In the genomic region with DNA sequence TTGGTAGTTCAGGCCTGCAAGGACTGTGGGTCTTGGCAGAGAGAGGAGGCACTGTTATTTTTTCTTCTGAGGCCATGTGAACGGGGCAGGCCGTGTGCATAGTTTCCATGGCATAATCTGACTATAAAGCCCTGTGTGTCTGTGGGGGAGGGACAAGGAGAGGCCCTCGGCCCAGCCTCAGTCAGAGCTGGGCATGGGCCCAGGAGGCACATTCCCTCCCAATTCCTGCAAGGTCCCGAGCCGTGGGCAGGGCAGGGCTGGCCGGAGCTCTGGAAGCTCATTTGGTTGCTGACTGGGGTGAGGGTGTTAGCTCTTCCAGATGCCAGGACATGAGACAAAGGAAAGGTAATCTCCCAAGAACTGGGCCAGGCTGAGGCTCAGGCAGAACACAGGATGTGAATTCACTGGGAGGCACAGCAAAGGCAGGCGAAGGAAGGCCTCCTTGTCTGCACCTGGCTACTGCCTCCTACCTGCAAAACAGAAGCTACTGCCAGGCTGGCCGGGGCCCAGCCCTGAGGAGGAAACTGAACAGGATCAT, we compare ENCODE assay signal across 9 cellular contexts. TPM values are rescaled to one million over a fixed set of nuclear protein-coding genes. Genes with fewer than 3 reads are reported as not detected.
A peak's percentile ranks its signal among the peaks of the same experiment; 100 is the strongest.
DNase-seq lines count a peak whose midpoint lies in the region; ATAC-seq and TF ChIP-seq lines count a peak whose summit lies in the region.
"Had no signal": no experiment of that assay in that cellular context is flagged by ENCODE, and none has a peak within 500 bp of the region (broad histone marks: within the 10 kb centered on the region; RNA-seq: fewer than 3 reads in every experiment).

No MANE protein-coding gene starts in this region.

- ATAC-seq in right lobe of liver (peak; percentile 14 to 59 (median 46)), HG03439 (IDR thresholded peaks at IDR 0.05; ENCODE audit: unreplicated experiment) (no peak), GM21737 (IDR thresholded peaks at IDR 0.05; ENCODE audit: unreplicated experiment) (no peak), HG03521 (IDR thresholded peaks at IDR 0.05; ENCODE audit: unreplicated experiment) (no peak)

- TF ChIP-seq CTCF in endodermal cell (conservative IDR thresholded peaks at IDR 0.05) (peak; percentile 56), right lobe of liver (IDR thresholded peaks at IDR 0.05) (no peak)

- DNase-seq in MG63 (peak; percentile 96), endodermal cell (peak; percentile 83), right lobe of liver (no peak)
- DNase-seq in effector CD4-positive, alpha-beta T cell = no peak
- DNase-seq: activated gamma-delta T cell treated with Interleukin-2 at 50 U/mL for 16 hours had no signal

- no peak overlapping the region for H3K9ac ChIP-seq in endodermal cell (ENCODE audit: extremely low read depth, low read length, poor library complexity, severe bottlenecking)

- H3K4me3 Mint-ChIP-seq in endodermal cell = no peak overlapping the region

- H3K27me3 ChIP-seq in MG63 (no peaks in the 10 kb centered on the region), endodermal cell (ENCODE audit: control insufficient read depth, insufficient read depth, low read length, poor library complexity, severe bottlenecking) (peaks cover 22% of the 10 kb centered on the region), right lobe of liver (no peaks in the 10 kb centered on the region)

- 84 to 86% methylated on average over 6 to 8 of the region's 8 CpGs for WGBS in endodermal cell (ENCODE audit: insufficient coverage in 1 of 2, insufficient read length in 1 of 2), 2 experiments
- 100% methylated on average over 1 of the region's 8 CpGs for WGBS in right lobe of liver (ENCODE audit: insufficient coverage, low coverage, low lambda C conversion rate, missing lambda C conversion rate)

- H3K36me3 Mint-ChIP-seq in endodermal cell (ENCODE audit: low read depth) = no peaks in the 10 kb centered on the region

- no peak for TF ChIP-seq POLR2A in right lobe of liver (IDR thresholded peaks at IDR 0.05)

- H3K9me3 ChIP-seq in MG63 = no peaks in the 10 kb centered on the region
- H3K9me3 ChIP-seq in endodermal cell (ENCODE audit: control insufficient read depth, low read length) = no peaks in the 10 kb centered on the region
- H3K9me3 ChIP-seq in right lobe of liver = no peaks in the 10 kb centered on the region

- H3K4me1 ChIP-seq in endodermal cell (ENCODE audit: control insufficient read depth, insufficient read depth, low read length) (no peaks in the 10 kb centered on the region), right lobe of liver (no peaks in the 10 kb centered on the region)

- peaks cover 10% of the 10 kb centered on the region for H3K4me1 Mint-ChIP-seq in endodermal cell

- peaks cover 55% of the 10 kb centered on the region for H3K27me3 Mint-ChIP-seq in endodermal cell (ENCODE audit: insufficient read depth)

- no peak overlapping the region for H3K27ac ChIP-seq in endodermal cell (ENCODE audit: low read depth, low read length)
- no peak overlapping the region for H3K27ac ChIP-seq in right lobe of liver
- H3K27ac ChIP-seq in temporal lobe (ENCODE audit: low read depth, low read length) = peak overlapping the region; percentile 95

- intact Hi-C loops in right lobe of liver (cut with DNase I) = no loop called here

- H3K36me3 ChIP-seq in MG63 (no peaks in the 10 kb centered on the region), endodermal cell (ENCODE audit: control insufficient read depth, insufficient read depth, low read length) (no peaks in the 10 kb centered on the region), right lobe of liver (no peaks in the 10 kb centered on the region)

- H3K9me3 Mint-ChIP-seq in endodermal cell = no peaks in the 10 kb centered on the region

- peak overlapping the region; percentile 37 for H3K27ac Mint-ChIP-seq in endodermal cell

- H3K4me3 ChIP-seq in MG63 (no peak overlapping the region), endodermal cell (ENCODE audit: low read length) (no peak overlapping the region), right lobe of liver (no peak overlapping the region)

RNA-seq across cellular contexts. Expression of a gene that starts 22.0 kb away (rescaled TPM):
- total RNA-seq in MG63 (2014; rRNA removed; shearing (Covaris generic); ENCODE audit: low replicate concordance) = 20.2 and 24.1 TPM in 2 replicates
- total RNA-seq in endodermal cell = 10 to 100 TPM; 31.7 to 52.6 TPM
- polyA plus RNA-seq in endodermal cell (2013, experiment 1 of 2) = 35.6 TPM
- 30.8 TPM for polyA plus RNA-seq in endodermal cell (2013, experiment 2 of 2)
- 10 to 100 TPM; 25.4 to 49.1 (median 28.0) TPM for total RNA-seq in right lobe of liver
- 7.1 TPM for total RNA-seq in temporal lobe

Comparison
In these comparisons a context has a peak if more than half of its experiments do, and no peak if none do; other contexts are left out.
1. DNase-seq: peak in MG63 (single experiment) and endodermal cell (single experiment); none in right lobe of liver (0 of 3) and effector CD4-positive, alpha-beta T cell (single experiment).
2. ATAC-seq: peak in right lobe of liver (4 of 4); none in HG03439 (single experiment), GM21737 (single experiment) and HG03521 (single experiment).